ENCODE assay signal across 19 cellular contexts in the genomic region with DNA sequence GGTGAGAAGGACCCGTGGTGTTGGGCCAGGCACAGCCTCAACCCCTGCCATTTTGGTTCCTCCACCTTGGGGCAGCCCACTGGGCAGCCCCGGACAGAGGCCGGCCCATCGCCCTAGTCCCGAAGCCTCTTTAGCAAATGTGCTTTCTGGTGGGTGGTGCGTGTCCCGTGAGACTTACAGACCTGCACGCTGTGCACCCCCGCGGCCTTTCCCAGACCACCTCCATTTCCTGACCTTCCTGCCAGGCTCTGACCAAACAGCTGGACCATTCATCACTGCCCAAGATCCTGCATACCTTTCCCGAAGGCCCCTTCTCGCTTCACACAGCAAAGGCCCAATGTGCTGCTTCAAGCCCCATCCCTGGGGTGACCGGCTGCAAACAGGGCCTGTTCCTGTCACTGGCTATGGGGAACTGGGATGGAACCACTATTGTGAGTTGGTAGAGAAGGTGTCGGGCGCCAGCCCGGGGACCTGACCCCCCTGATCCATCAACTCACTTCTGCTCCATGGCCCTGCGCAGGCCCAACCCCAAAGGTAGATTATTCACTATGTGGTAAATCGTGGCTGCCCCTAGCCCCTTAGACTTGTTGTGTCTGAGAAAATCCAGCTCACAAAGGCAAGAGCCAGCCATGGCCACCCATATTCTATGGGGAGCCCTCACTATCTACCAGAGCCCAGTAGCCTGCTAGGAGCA.
DNase-seq lines count a peak whose midpoint lies in the region; ATAC-seq, FAIRE-seq and TF ChIP-seq lines count a peak whose summit lies in the region.
"Had no signal": no experiment of that assay in that cellular context is flagged by ENCODE, and none has a peak within 500 bp of the region (broad histone marks: within the 10 kb centered on the region; RNA-seq: fewer than 3 reads in every experiment).

No MANE protein-coding gene starts in this region.

- no peak for TF ChIP-seq CTCF in coronary artery (IDR thresholded peaks at IDR 0.05)
- no peak for TF ChIP-seq CTCF in gastroesophageal sphincter (IDR thresholded peaks at IDR 0.05)
- TF ChIP-seq CTCF in osteocyte (IDR thresholded peaks at IDR 0.05), result no peak
- TF ChIP-seq CTCF in thyroid gland (IDR thresholded peaks at IDR 0.05), result no peak

- DNase-seq in coronary artery (ENCODE audit: low spot score) (peak; percentile 57), mesenteric fat pad (ENCODE audit: low spot score) (peak; percentile 77), osteocyte (ENCODE audit: extremely low spot score, unreplicated experiment) (peak; percentile 82), thyroid gland (no peak), small intestine (no peak)
- DNase-seq in stimulated activated CD4-positive, alpha-beta T cell treated with anti-CD3 and anti-CD28 coated beads, Interleukin-1b, Interleukin-23, amount 100 ng/mL, for 48 hours, result no peak
- DNase-seq: C1 segment of cervical spinal cord; Caco-2; CD4-positive, alpha-beta memory T cell; DMS153; DND-41; HFFc6 had no signal

- no peaks in the 10 kb centered on the region for H3K36me3 ChIP-seq in gastroesophageal sphincter
- H3K36me3 ChIP-seq in thyroid gland, result no peaks in the 10 kb centered on the region
- no peaks in the 10 kb centered on the region for H3K36me3 ChIP-seq in small intestine (ENCODE audit: control insufficient read depth in 2 of 2, insufficient read depth in 2 of 2, low read length in 2 of 2)
- H3K36me3 ChIP-seq: HAP-1 had no signal

- H3K9me3 Mint-ChIP-seq in osteocyte (ENCODE audit: unreplicated experiment), result peaks cover 5% of the 10 kb centered on the region
- peaks cover 2% of the 10 kb centered on the region for H3K9me3 Mint-ChIP-seq in stimulated activated memory B cell treated with anti-CD40 and anti-IgM and Interleukin-4, amounts not matched to agents 10 μg/mL and 1 μg/mL and 100 μg/mL, for 72 hours

- peak; percentile 17 for ATAC-seq in gastroesophageal sphincter
- no peak for ATAC-seq in stimulated activated memory B cell treated with anti-CD40 and anti-IgM and Interleukin-4, amounts not matched to agents 10 μg/mL and 1 μg/mL and 100 μg/mL, for 72 hours

- no peak for TF ChIP-seq POLR2A in gastroesophageal sphincter (IDR thresholded peaks at IDR 0.05)
- TF ChIP-seq POLR2A in thyroid gland (IDR thresholded peaks at IDR 0.05), result no peak

- no peak for TF ChIP-seq EP300 in gastroesophageal sphincter (IDR thresholded peaks at IDR 0.05)

- H3K27me3 Mint-ChIP-seq in osteocyte (ENCODE audit: unreplicated experiment), result no peaks in the 10 kb centered on the region
- peaks cover 21% of the 10 kb centered on the region for H3K27me3 Mint-ChIP-seq in stimulated activated memory B cell treated with anti-CD40 and anti-IgM and Interleukin-4, amounts not matched to agents 10 μg/mL and 1 μg/mL and 100 μg/mL, for 72 hours
- H3K27me3 Mint-ChIP-seq: CD4-positive, alpha-beta memory T cell had no signal

- H3K27me3 ChIP-seq in gastroesophageal sphincter (peaks cover 12% of the 10 kb centered on the region), thyroid gland (no peaks in the 10 kb centered on the region), small intestine (ENCODE audit: control insufficient read depth in 2 of 2, insufficient read depth in 2 of 2, low read length in 2 of 2) (no peaks in the 10 kb centered on the region)

- 91 to 100% methylated on average over 1 to 7 of the region's 18 CpGs for whole genome bisulfite sequencing in gastroesophageal sphincter (ENCODE audit: low coverage in 1 of 2), 2 donors
- 91 to 96% methylated on average over 18 of the region's 18 CpGs for WGBS in thyroid gland, 2 donors
- 91 to 96% (median 94%) methylated on average over 18 of the region's 18 CpGs for WGBS in small intestine, 3 donors

- no peak for FAIRE-seq in small intestine (lab: Jason Lieb, UNC)
- FAIRE-seq: G401.6, GM12892, GM19239 had no signal

- intact Hi-C loops in thyroid gland (cut with DNase I), result no loop called here

- H3K36me3 Mint-ChIP-seq in osteocyte (ENCODE audit: unreplicated experiment), result no peaks in the 10 kb centered on the region
- no peaks in the 10 kb centered on the region for H3K36me3 Mint-ChIP-seq in stimulated activated memory B cell treated with anti-CD40 and anti-IgM and Interleukin-4, amounts not matched to agents 10 μg/mL and 1 μg/mL and 100 μg/mL, for 72 hours
- H3K36me3 Mint-ChIP-seq: CD4-positive, alpha-beta memory T cell had no signal

- H3K4me3 ChIP-seq in coronary artery (no peak overlapping the region), gastroesophageal sphincter (no peak overlapping the region), thyroid gland (replicated peaks in 1 of 3) (no peak overlapping the region), small intestine (ENCODE audit: low read depth in 1 of 2, low read length in 2 of 2) (no peak overlapping the region)
- H3K4me3 ChIP-seq: GM23338, HAP-1 had no signal

- no peaks in the 10 kb centered on the region for H3K4me1 ChIP-seq in gastroesophageal sphincter
- H3K4me1 ChIP-seq in thyroid gland, result no peaks in the 10 kb centered on the region
- no peaks in the 10 kb centered on the region for H3K4me1 ChIP-seq in small intestine (ENCODE audit: control insufficient read depth in 2 of 2, insufficient read depth in 1 of 2, low read depth in 1 of 2, low read length in 1 of 2)
- H3K4me1 ChIP-seq: Caco-2, HAP-1 had no signal

- H3K27ac Mint-ChIP-seq in osteocyte (ENCODE audit: unreplicated experiment), result no peak overlapping the region
- no peak overlapping the region for H3K27ac Mint-ChIP-seq in stimulated activated memory B cell treated with anti-CD40 and anti-IgM and Interleukin-4, amounts not matched to agents 10 μg/mL and 1 μg/mL and 100 μg/mL, for 72 hours
- H3K27ac Mint-ChIP-seq: CD4-positive, alpha-beta memory T cell; GM23338; HFFc6 had no signal

- H3K4me3 Mint-ChIP-seq in osteocyte (ENCODE audit: unreplicated experiment), result no peak overlapping the region
- H3K4me3 Mint-ChIP-seq in stimulated activated memory B cell treated with anti-CD40 and anti-IgM and Interleukin-4, amounts not matched to agents 10 μg/mL and 1 μg/mL and 100 μg/mL, for 72 hours, result no peak overlapping the region
- H3K4me3 Mint-ChIP-seq: CD4-positive, alpha-beta memory T cell; GM23338; HFFc6 had no signal

- peaks cover 6% of the 10 kb centered on the region for H3K4me1 Mint-ChIP-seq in osteocyte (ENCODE audit: unreplicated experiment)
- H3K4me1 Mint-ChIP-seq in stimulated activated memory B cell treated with anti-CD40 and anti-IgM and Interleukin-4, amounts not matched to agents 10 μg/mL and 1 μg/mL and 100 μg/mL, for 72 hours, result no peaks in the 10 kb centered on the region
- H3K4me1 Mint-ChIP-seq: CD4-positive, alpha-beta memory T cell; GM23338 had no signal

- H3K27ac ChIP-seq in coronary artery, result no peak overlapping the region
- H3K27ac ChIP-seq in gastroesophageal sphincter, result no peak overlapping the region
- H3K27ac ChIP-seq in thyroid gland, result no peak overlapping the region
- no peak overlapping the region for H3K27ac ChIP-seq in small intestine (ENCODE audit: low read depth in 1 of 2, low read length in 1 of 2)

- H3K9me3 ChIP-seq in gastroesophageal sphincter (no peaks in the 10 kb centered on the region), thyroid gland (no peaks in the 10 kb centered on the region), small intestine (ENCODE audit: control insufficient read depth, low read depth) (no peaks in the 10 kb centered on the region)
- H3K9me3 ChIP-seq: Caco-2, HAP-1 had no signal

Comparison
In these comparisons a context has a peak if more than half of its experiments do, and no peak if none do; other contexts are left out.
1. DNase-seq: peak in coronary artery (single experiment), mesenteric fat pad (single experiment) and osteocyte (single experiment); none in thyroid gland (0 of 2), stimulated activated CD4-positive, alpha-beta T cell treated with anti-CD3 and anti-CD28 coated beads, Interleukin-1b, Interleukin-23, amount 100 ng/mL, for 48 hours (single experiment) and small intestine (single experiment).